8 cellular contexts compared by ENCODE assay signal in the genomic region with DNA sequence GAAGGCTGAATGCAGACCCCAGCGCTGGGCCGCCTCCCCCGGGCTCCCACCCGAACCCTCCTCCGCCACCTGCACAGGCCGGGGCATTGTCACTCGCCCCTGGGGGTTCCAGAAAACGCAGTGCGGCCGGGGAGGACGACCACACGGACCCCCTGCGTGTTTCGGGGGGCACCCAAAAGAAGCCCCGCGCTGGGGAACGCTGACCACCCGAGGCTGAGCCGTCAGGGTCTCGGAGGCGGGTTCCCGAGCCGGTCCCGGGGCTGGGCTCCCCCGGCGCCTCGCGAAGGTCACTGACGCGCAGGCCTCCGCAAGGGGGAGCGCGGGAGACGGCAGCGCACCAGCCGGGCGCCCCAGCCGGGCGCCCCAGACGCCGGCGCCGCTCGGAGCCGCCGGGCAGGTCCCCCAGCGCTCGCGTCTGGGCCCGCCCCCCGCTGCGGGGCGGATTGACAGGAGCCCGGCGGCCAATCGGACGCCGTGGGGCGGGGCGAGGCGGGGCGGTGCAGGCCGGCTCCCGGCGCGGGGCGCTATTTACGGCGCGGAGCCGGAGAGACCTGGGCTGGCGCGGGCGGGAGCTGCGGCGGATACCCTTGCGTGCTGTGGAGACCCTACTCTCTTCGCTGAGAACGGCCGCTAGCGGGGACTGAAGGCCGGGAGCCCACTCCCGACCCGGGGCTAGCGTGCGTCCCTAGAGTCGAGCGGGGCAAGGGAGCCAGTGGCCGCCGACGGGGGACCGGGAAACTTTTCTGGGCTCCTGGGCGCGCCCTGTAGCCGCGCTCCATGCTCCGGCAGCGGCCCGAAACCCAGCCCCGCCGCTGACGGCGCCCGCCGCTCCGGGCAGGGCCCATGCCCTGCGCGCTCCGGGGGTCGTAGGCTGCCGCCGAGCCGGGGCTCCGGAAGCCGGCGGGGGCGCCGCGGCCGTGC. TPM values are rescaled to one million over a fixed set of nuclear protein-coding genes. Genes with fewer than 3 reads are reported as not detected.
DNase-seq lines count a peak whose midpoint lies in the region; ATAC-seq and TF ChIP-seq lines count a peak whose summit lies in the region.

A gene with protein sequence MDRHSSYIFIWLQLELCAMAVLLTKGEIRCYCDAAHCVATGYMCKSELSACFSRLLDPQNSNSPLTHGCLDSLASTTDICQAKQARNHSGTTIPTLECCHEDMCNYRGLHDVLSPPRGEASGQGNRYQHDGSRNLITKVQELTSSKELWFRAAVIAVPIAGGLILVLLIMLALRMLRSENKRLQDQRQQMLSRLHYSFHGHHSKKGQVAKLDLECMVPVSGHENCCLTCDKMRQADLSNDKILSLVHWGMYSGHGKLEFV (plus strand): TSS at position 554 of the 921 bp plus-strand sequence. CDS start 377 bp downstream, outside the sequence.

- intact Hi-C loops in CD14-positive monocyte (cut with micrococcal nuclease): no loop called here
- intact Hi-C loops in activated CD8-positive, alpha-beta T cell treated with anti-CD3 and anti-CD28 coated beads for 36 hours (cut with micrococcal nuclease): no loop called here

- DNase-seq in CD14-positive monocyte (ENCODE audit: low spot score) (peak; percentile 66), NCI-H774 (lab: John Stamatoyannopoulos, UW) (peak; percentile 93), medulla oblongata (ENCODE audit: extremely low spot score) (peak; percentile 97)
- peak; percentile 89 for DNase-seq in activated CD8-positive, alpha-beta T cell treated with anti-CD3 and anti-CD28 coated beads for 36 hours
- DNase-seq in effector CD4-positive, alpha-beta T cell: peak; percentile 80
- peak; percentile 72 to 89 (median 80) for DNase-seq in stimulated activated CD4-positive, alpha-beta T cell treated with anti-CD3 and anti-CD28 coated beads, TNF-alpha, amount 100 ng/mL, for 24 hours (ENCODE audit: low read depth in 3 of 3)

- ATAC-seq in GM19324 (IDR thresholded peaks at IDR 0.05; ENCODE audit: low FRiP score, unreplicated experiment) (peak; percentile 92), HG03442 (IDR thresholded peaks at IDR 0.05; ENCODE audit: unreplicated experiment) (peak; percentile 98)
- ATAC-seq in activated CD8-positive, alpha-beta T cell treated with anti-CD3 and anti-CD28 coated beads for 36 hours: peak; percentile 99

- peak; percentile 72 for TF ChIP-seq CTCF in CD14-positive monocyte (IDR thresholded peaks at IDR 0.05)
- TF ChIP-seq CTCF in activated CD8-positive, alpha-beta T cell treated with anti-CD3 and anti-CD28 coated beads for 36 hours (IDR thresholded peaks at IDR 0.05): peak; percentile 5

- POLR2A ChIA-PET in activated CD8-positive, alpha-beta T cell treated with anti-CD3 and anti-CD28 coated beads for 36 hours (lab: Charles Lee): no interaction called here

- H3K36me3 Mint-ChIP-seq in CD14-positive monocyte: peaks cover 4 to 9% of the 10 kb centered on the region in 2 donors
- H3K36me3 Mint-ChIP-seq in activated CD8-positive, alpha-beta T cell treated with anti-CD3 and anti-CD28 coated beads for 36 hours (ENCODE audit: low read depth): no peaks in the 10 kb centered on the region

- H3K27ac Mint-ChIP-seq in CD14-positive monocyte: peak within 1 kb of the TSS in 2 of 7 donors; percentile 31 to 71
- no peak within 1 kb of the TSS for H3K27ac Mint-ChIP-seq in activated CD8-positive, alpha-beta T cell treated with anti-CD3 and anti-CD28 coated beads for 36 hours

- H3K27me3 Mint-ChIP-seq in CD14-positive monocyte (ENCODE audit: low read depth in 3 of 3): peaks cover 70 to 81% (median 73%) of the 10 kb centered on the region in 3 donors
- H3K27me3 Mint-ChIP-seq in activated CD8-positive, alpha-beta T cell treated with anti-CD3 and anti-CD28 coated beads for 36 hours: peaks cover 59% of the 10 kb centered on the region

- H3K4me1 Mint-ChIP-seq in CD14-positive monocyte: peaks cover 35% of the 10 kb centered on the region
- H3K4me1 Mint-ChIP-seq in activated CD8-positive, alpha-beta T cell treated with anti-CD3 and anti-CD28 coated beads for 36 hours (ENCODE audit: low read depth): peaks cover 37% of the 10 kb centered on the region

- H3K9me3 Mint-ChIP-seq in CD14-positive monocyte: peaks cover 0 to 24% (median 5%) of the 10 kb centered on the region in 7 donors
- no peaks in the 10 kb centered on the region for H3K9me3 Mint-ChIP-seq in activated CD8-positive, alpha-beta T cell treated with anti-CD3 and anti-CD28 coated beads for 36 hours

- CTCF ChIA-PET in activated CD8-positive, alpha-beta T cell treated with anti-CD3 and anti-CD28 coated beads for 36 hours (lab: Charles Lee): interaction anchor here (1.5 to 6.2 kb wide), 4 partner anchors 13 to 314 kb away, joined by 4 to 34 read pairs (median 14); no protein-coding TSS in a partner anchor

- H3K4me3 Mint-ChIP-seq in CD14-positive monocyte: peak within 1 kb of the TSS; percentile 81 to 94
- peak within 1 kb of the TSS; percentile 70 for H3K4me3 Mint-ChIP-seq in activated CD8-positive, alpha-beta T cell treated with anti-CD3 and anti-CD28 coated beads for 36 hours

RNA-seq across cellular contexts. Expression of the gene that starts here (rescaled TPM):
- polyA plus RNA-seq in CD14-positive monocyte: under 1 TPM; 0.08 to 0.09 TPM
- under 1 TPM; 0.18 to 0.27 TPM for total RNA-seq in activated CD8-positive, alpha-beta T cell treated with anti-CD3 and anti-CD28 coated beads for 36 hours

Comparison
In these comparisons a context has a peak if more than half of its experiments do, and no peak if none do; other contexts are left out.
1. Peak in every context shown above with its lines: DNase-seq and ATAC-seq.
2. Peak in DNase-seq in CD14-positive monocyte; RNA of the gene not detected or under 1 TPM.
3. Peak in DNase-seq and ATAC-seq in activated CD8-positive, alpha-beta T cell treated with anti-CD3 and anti-CD28 coated beads for 36 hours; RNA of the gene not detected or under 1 TPM.